27 cellular contexts compared by ENCODE assay signal in the genomic region with DNA sequence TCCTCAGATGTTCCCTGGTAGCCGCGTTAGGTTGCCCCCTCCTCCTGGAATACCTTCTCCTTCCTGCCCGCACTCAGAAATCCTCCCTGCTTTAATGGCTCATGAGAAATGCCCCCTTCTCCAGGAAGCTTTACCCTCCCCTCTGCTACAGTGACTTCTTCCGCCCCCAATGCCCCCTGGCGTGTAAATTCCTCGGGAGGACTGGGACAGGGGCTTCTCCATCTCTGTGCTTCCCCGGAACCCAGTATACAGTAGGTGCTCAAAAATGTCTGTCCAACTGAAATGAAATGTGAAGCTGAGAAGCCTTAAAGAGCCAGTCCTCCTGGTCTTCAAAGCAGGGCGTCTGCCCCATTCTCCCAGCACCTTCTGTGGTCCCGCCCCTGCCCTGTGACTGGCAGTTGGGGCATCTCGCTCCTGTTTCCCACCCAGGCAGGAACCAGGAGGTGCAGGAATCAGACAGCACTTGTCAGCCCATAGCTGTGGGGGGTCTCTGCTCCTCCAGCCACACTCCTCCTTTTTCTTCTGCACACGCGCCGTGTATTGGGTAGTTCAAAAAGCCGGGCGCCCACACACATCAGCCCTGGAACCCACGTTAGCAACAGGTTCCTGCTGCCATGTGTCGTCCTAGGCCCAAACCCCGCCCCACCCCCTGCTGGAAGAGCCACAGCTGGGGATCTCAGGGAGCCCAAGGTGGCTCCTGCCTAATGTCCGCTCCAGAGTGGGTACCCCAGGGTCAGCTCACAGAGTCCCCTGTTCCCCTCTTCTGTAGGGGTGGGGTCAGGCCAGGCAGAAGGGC. TPM values are rescaled to one million over a fixed set of nuclear protein-coding genes. Genes with fewer than 3 reads are reported as not detected.
DNase-seq lines count a peak whose midpoint lies in the region; ATAC-seq and TF ChIP-seq lines count a peak whose summit lies in the region.
"Had no signal": no experiment of that assay in that cellular context is flagged by ENCODE, and none has a peak within 500 bp of the region (broad histone marks: within the 10 kb centered on the region; RNA-seq: fewer than 3 reads in every experiment).

No MANE protein-coding gene starts in this region.

- no peak overlapping the region for H3K4me3 ChIP-seq in NT2/D1 (ENCODE audit: insufficient read length, low read depth)
- no peak overlapping the region for H3K4me3 ChIP-seq in neuronal stem cell (ENCODE audit: low read length in 2 of 2)
- H3K4me3 ChIP-seq: GM23248, MG63, Peyer's patch, SK-N-MC had no signal

- H3K4ac ChIP-seq in H9 (ENCODE audit: low read depth, low read length) (no peak overlapping the region), neuronal stem cell (ENCODE audit: low read length) (no peak overlapping the region)

- no peak overlapping the region for H3K4me2 ChIP-seq in H9 (ENCODE audit: insufficient read depth, insufficient read length, low read length)
- no peak overlapping the region for H3K4me2 ChIP-seq in neuronal stem cell (ENCODE audit: insufficient read depth, low read length, poor library complexity, severe bottlenecking)

- H3K79me1 ChIP-seq in H9 (ENCODE audit: insufficient read depth, low read depth, low read length, poor library complexity, severe bottlenecking): no peaks in the 10 kb centered on the region
- H3K79me1 ChIP-seq in neuronal stem cell (ENCODE audit: low read depth, low read length): no peaks in the 10 kb centered on the region

- H4K91ac ChIP-seq in H9 (ENCODE audit: insufficient read length, low read depth, low read length): no peak overlapping the region
- H4K91ac ChIP-seq in neuronal stem cell (ENCODE audit: low read depth, low read length, poor library complexity): no peak overlapping the region

- H3K23ac ChIP-seq in H9 (ENCODE audit: insufficient read length, low read depth, low read length): no peak overlapping the region
- H3K23ac ChIP-seq in neuronal stem cell (ENCODE audit: low read depth, low read length, poor library complexity): peak overlapping the region; percentile 99

- H4K20me1 ChIP-seq in H9 (ENCODE audit: control insufficient read depth, insufficient read depth, insufficient read length): no peaks in the 10 kb centered on the region

- H3K56ac ChIP-seq in H9 (ENCODE audit: insufficient read length, low read depth, low read length): no peak overlapping the region

- H3T11ph ChIP-seq in H9 (ENCODE audit: low read length): no peak overlapping the region

- H2BK20ac ChIP-seq in H9 (ENCODE audit: low read depth, low read length, poor library complexity, severe bottlenecking): no peak overlapping the region

- H3K14ac ChIP-seq in H9 (ENCODE audit: insufficient read depth, low read length): peak overlapping the region; percentile 27; the same call in 1 of the 2 replicates
- peak overlapping the region; percentile 47 for H3K14ac ChIP-seq in neuronal stem cell (ENCODE audit: low read length)

- H2BK5ac ChIP-seq in H9 (ENCODE audit: insufficient read length, low read length): no peak overlapping the region
- no peak overlapping the region for H2BK5ac ChIP-seq in neuronal stem cell (ENCODE audit: low read length)

- no peak for DNase-seq in H9
- no peak for DNase-seq in NT2/D1 (ENCODE audit: low read depth, low spot score)
- DNase-seq in glutamatergic neuron: no peak
- DNase-seq in neuronal stem cell (ENCODE audit: low spot score): no peak
- no peak for DNase-seq in hepatic stellate cell (ENCODE audit: low spot score)
- no peak for DNase-seq in left lobe of liver (ENCODE audit: low spot score)
- DNase-seq: CD8-positive, alpha-beta memory T cell; DMS153; GM23248; KBM-7; MG63; NCI-H2029; NCI-H446 treated with DMSO at 0.1 percent for 48 hours; NCI-H526 treated with DMSO at 0.1 percent for 48 hours; Peyer's patch; SIG-M5 had no signal

- H4K8ac ChIP-seq in H9 (replicated peaks; ENCODE audit: insufficient read length, low read depth, low read length) (no peak overlapping the region), neuronal stem cell (ENCODE audit: low read depth, low read length) (no peak overlapping the region)

- H2AK5ac ChIP-seq in H9 (ENCODE audit: insufficient read length, low read length): no peak overlapping the region
- peak overlapping the region; percentile 65 for H2AK5ac ChIP-seq in neuronal stem cell (ENCODE audit: low read depth, low read length)

- WGBS in H9 (ENCODE audit: extremely low coverage, insufficient read length, low lambda C conversion rate): no CpG with 5 or more reads among the region's 19 CpGs
- WGBS in neuronal stem cell (ENCODE audit: extremely low coverage in 2 of 2, insufficient read length in 2 of 2, insufficient replicate concordance in 1 of 2), 2 donors: no CpG with 5 or more reads among the region's 19 CpGs

- H3K23me2 ChIP-seq in H9 (ENCODE audit: insufficient read length, low read depth, low read length, poor library complexity, severe bottlenecking): no peaks in the 10 kb centered on the region

- no peaks in the 10 kb centered on the region; the same call in 1 of the 2 replicates for H3K27me3 Mint-ChIP-seq in H9 (ENCODE audit: low read depth)
- H3K27me3 Mint-ChIP-seq in glutamatergic neuron (ENCODE audit: unreplicated experiment): peaks cover 4% of the 10 kb centered on the region

- H3K36me3 ChIP-seq in NT2/D1 (ENCODE audit: insufficient read depth, insufficient read length, low read length) (no peaks in the 10 kb centered on the region), neuronal stem cell (replicated peaks in 1 of 2; ENCODE audit: control insufficient read depth in 2 of 2, insufficient read depth in 2 of 2, low read length in 2 of 2) (no peaks in the 10 kb centered on the region)
- H3K36me3 ChIP-seq: MG63, Peyer's patch had no signal

- no peaks in the 10 kb centered on the region for H3K9me3 ChIP-seq in H9 (ENCODE audit: control insufficient read depth, low read depth, low read length)
- no peaks in the 10 kb centered on the region for H3K9me3 ChIP-seq in NT2/D1 (ENCODE audit: insufficient read depth, low read length)
- H3K9me3 ChIP-seq in neuronal stem cell (replicated peaks in 1 of 2; ENCODE audit: control insufficient read depth in 2 of 2, insufficient read depth in 1 of 2, low read depth in 1 of 2, low read length in 2 of 2): no peaks in the 10 kb centered on the region
- H3K9me3 ChIP-seq: MG63, Peyer's patch had no signal

- no peak overlapping the region for H4K5ac ChIP-seq in H9 (ENCODE audit: insufficient read length, low read depth, low read length)

- H3K27ac Mint-ChIP-seq in H9: peak overlapping the region in 2 of 3 experiments; percentile 28 to 77; a peak in 4 of 7 replicates
- H3K27ac Mint-ChIP-seq in glutamatergic neuron (ENCODE audit: unreplicated experiment): no peak overlapping the region
- H3K27ac Mint-ChIP-seq: CD14-positive monocyte; CD8-positive, alpha-beta memory T cell; T-helper 1 cell treated with Interleukin-12 subunit alpha and Interleukin-12 subunit beta and Interleukin-4 antibody, amounts not matched to agents 30 μg/mL and 1 μg/mL, for 36 hours had no signal

- H3K27ac ChIP-seq in H9 (ENCODE audit: insufficient read length, low read depth, low read length): no peak overlapping the region
- no peak overlapping the region for H3K27ac ChIP-seq in neuronal stem cell (replicated peaks; ENCODE audit: low read length)
- H3K27ac ChIP-seq: GM23248, Peyer's patch, SK-N-MC had no signal

- H3K4me3 Mint-ChIP-seq in H9: no peak overlapping the region; a peak in 1 of 5 replicates
- peak overlapping the region; percentile 15 for H3K4me3 Mint-ChIP-seq in glutamatergic neuron (ENCODE audit: unreplicated experiment)
- H3K4me3 Mint-ChIP-seq: CD14-positive monocyte; CD8-positive, alpha-beta memory T cell; T-helper 1 cell treated with Interleukin-12 subunit alpha and Interleukin-12 subunit beta and Interleukin-4 antibody, amounts not matched to agents 30 μg/mL and 1 μg/mL, for 36 hours had no signal

- H2BK120ac ChIP-seq in H9 (ENCODE audit: low read depth, low read length, poor library complexity, severe bottlenecking) (no peak overlapping the region), neuronal stem cell (ENCODE audit: low read depth, low read length) (no peak overlapping the region)

- H3K36me3 Mint-ChIP-seq in H9 (ENCODE audit: insufficient read depth in 1 of 3, low read depth in 3 of 3) (no peaks in the 10 kb centered on the region), glutamatergic neuron (ENCODE audit: unreplicated experiment) (no peaks in the 10 kb centered on the region)
- H3K36me3 Mint-ChIP-seq: CD14-positive monocyte; CD8-positive, alpha-beta memory T cell had no signal

- H3K27me3 ChIP-seq in H9 (ENCODE audit: insufficient read depth, low read length) (no peaks in the 10 kb centered on the region), NT2/D1 (ENCODE audit: insufficient read depth, insufficient read length) (no peaks in the 10 kb centered on the region), neuronal stem cell (ENCODE audit: control insufficient read depth in 3 of 3, insufficient read depth in 3 of 3, low read depth in 1 of 3, low read length in 3 of 3) (peaks cover 0 to 85% (median 2%) of the 10 kb centered on the region in 3 experiments)
- H3K27me3 ChIP-seq: MG63, Peyer's patch had no signal

- H2AFZ ChIP-seq in H9 (ENCODE audit: low read length): no peak overlapping the region
- no peak overlapping the region for H2AFZ ChIP-seq in neuronal stem cell (ENCODE audit: low read length)
- H2AFZ ChIP-seq: GM23248 had no signal

- TF ChIP-seq CTCF in H9 (conservative IDR thresholded peaks at IDR 0.05): no peak
- TF ChIP-seq CTCF in glutamatergic neuron (IDR thresholded peaks at IDR 0.05; ENCODE audit: partially characterized antibody, unreplicated experiment): no peak

- no peak overlapping the region for H3K9ac ChIP-seq in H9 (ENCODE audit: extremely low read depth, insufficient read length, low read length)
- peak overlapping the region; percentile 58 for H3K9ac ChIP-seq in NT2/D1 (ENCODE audit: insufficient read length, low read depth)
- no peak overlapping the region for H3K9ac ChIP-seq in neuronal stem cell (ENCODE audit: low read depth, low read length, poor library complexity)
- H3K9ac ChIP-seq: GM23248 had no signal

- H3K79me2 ChIP-seq in H9 (ENCODE audit: insufficient read depth, low read length): no peaks in the 10 kb centered on the region

- H2BK12ac ChIP-seq in H9 (ENCODE audit: insufficient read length, low read depth, low read length) (no peak overlapping the region), neuronal stem cell (ENCODE audit: low read length) (peak overlapping the region; percentile 6)

- H3K4me1 ChIP-seq in H9 (ENCODE audit: insufficient read depth, low read length) (no peaks in the 10 kb centered on the region), NT2/D1 (ENCODE audit: insufficient read depth, insufficient read length) (peaks cover 28% of the 10 kb centered on the region), neuronal stem cell (ENCODE audit: control insufficient read depth in 2 of 2, insufficient read depth in 1 of 2, low read depth in 1 of 2, low read length in 2 of 2) (peaks cover 19 to 23% of the 10 kb centered on the region in 2 donors)
- H3K4me1 ChIP-seq: Peyer's patch had no signal

- ATAC-seq in GM18858 (IDR thresholded peaks at IDR 0.05; ENCODE audit: unreplicated experiment) (no peak), left lobe of liver (no peak)
- ATAC-seq: HCT116, HepG2 had no signal

- no peak overlapping the region for H3K18ac ChIP-seq in H9 (ENCODE audit: insufficient read length, low read depth, low read length)
- H3K18ac ChIP-seq in neuronal stem cell (ENCODE audit: low read length): peak overlapping the region; percentile 53

- H3K4me1 Mint-ChIP-seq in H9 (peaks cover 8 to 37% of the 10 kb centered on the region in 2 experiments), glutamatergic neuron (ENCODE audit: low read depth, unreplicated experiment) (peaks cover 10% of the 10 kb centered on the region)
- H3K4me1 Mint-ChIP-seq: CD14-positive monocyte; CD8-positive, alpha-beta memory T cell had no signal

- H2BK15ac ChIP-seq in H9 (ENCODE audit: low read depth, low read length): no peak overlapping the region
- peak overlapping the region; percentile 21 for H2BK15ac ChIP-seq in neuronal stem cell (ENCODE audit: low read length)

- H3K9me3 Mint-ChIP-seq in H9: no peaks in the 10 kb centered on the region
- H3K9me3 Mint-ChIP-seq in glutamatergic neuron (ENCODE audit: unreplicated experiment): peaks cover 2% of the 10 kb centered on the region
- H3K9me3 Mint-ChIP-seq: CD8-positive, alpha-beta memory T cell; T-helper 1 cell treated with Interleukin-12 subunit alpha and Interleukin-12 subunit beta and Interleukin-4 antibody, amounts not matched to agents 30 μg/mL and 1 μg/mL, for 36 hours had no signal

RNA-seq across cellular contexts. Expression of gene FIBCD1, which starts 16.0 kb away (rescaled TPM):
- 6.2 and 7.1 TPM in 2 replicates for total RNA-seq in H9 (2021)
- not detected for total RNA-seq in glutamatergic neuron (ENCODE audit: unreplicated experiment)
- polyA plus RNA-seq in neuronal stem cell (2013, experiment 1 of 2): 0.82 TPM
- polyA plus RNA-seq in neuronal stem cell (2013, experiment 2 of 2): 0.89 TPM
- total RNA-seq in left lobe of liver: not detected
- total RNA-seq: CD8-positive, alpha-beta memory T cell had no signal
- polyA plus RNA-seq: CD14-positive monocyte; CD8-positive, alpha-beta memory T cell had no signal

RNA-seq across cellular contexts. Expression of gene QRFP, which starts 26.4 kb away (rescaled TPM):
- total RNA-seq in H9 (2021): not detected in 2 replicates
- not detected for total RNA-seq in glutamatergic neuron (ENCODE audit: unreplicated experiment)
- not detected for polyA plus RNA-seq in neuronal stem cell (2013, experiment 1 of 2)
- not detected for polyA plus RNA-seq in neuronal stem cell (2013, experiment 2 of 2)
- total RNA-seq in left lobe of liver: not detected
- total RNA-seq: A673; CD8-positive, alpha-beta memory T cell; Daoy; G401; GM23248; HepG2; HT1080; LHCN-M2; Peyer's patch had no signal
- polyA plus RNA-seq: CD8-positive, alpha-beta memory T cell; HepG2 had no signal
